In the genomic region with DNA sequence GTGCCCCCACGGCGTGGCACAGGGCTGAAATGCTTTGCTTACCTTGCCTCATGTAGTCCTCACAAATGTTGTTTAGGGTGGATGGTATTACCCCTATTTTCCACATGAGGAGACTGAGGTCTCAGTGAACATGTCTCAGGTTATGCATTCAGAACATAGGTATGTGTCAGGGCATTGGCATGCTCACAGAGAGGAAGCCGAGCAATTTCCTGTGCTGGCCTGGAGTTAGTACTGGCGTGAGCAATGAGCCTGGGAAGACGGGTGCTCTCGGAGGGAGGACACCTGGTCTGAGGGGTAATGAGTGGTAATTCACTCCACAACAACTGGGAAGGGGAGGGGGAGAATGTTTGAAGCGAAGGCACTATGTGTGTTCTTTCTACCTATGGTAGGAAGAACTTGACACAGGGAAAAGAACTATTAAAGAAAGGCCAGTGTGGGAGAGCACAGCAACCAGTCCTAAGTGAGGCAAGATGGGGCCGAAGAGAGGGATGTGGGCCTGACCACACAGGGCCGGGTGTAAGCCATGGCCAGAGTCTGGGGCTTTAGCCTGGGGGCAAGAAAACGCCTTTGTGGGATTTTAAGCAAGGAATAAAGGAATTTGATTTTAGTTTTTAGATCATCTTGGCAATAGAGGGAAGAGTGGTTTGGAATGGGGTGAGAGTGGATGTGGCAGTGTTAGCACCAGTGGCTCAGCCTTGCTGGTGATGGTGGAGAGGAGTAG, we compare ENCODE assay signal across 10 cellular contexts. TPM values are rescaled to one million over a fixed set of nuclear protein-coding genes. Genes with fewer than 3 reads are reported as not detected.
DNase-seq lines count a peak whose midpoint lies in the region; ATAC-seq and TF ChIP-seq lines count a peak whose summit lies in the region.
"Had no signal": no experiment of that assay in that cellular context is flagged by ENCODE, and none has a peak within 500 bp of the region (broad histone marks: within the 10 kb centered on the region; RNA-seq: fewer than 3 reads in every experiment).

No MANE protein-coding gene starts in this region.

- H3K27ac ChIP-seq in cardiac muscle cell = peak overlapping the region; percentile 50
- H3K27ac ChIP-seq in upper lobe of left lung = peak overlapping the region; percentile 26 to 37 (median 36)
- no peak overlapping the region for H3K27ac ChIP-seq in caudate nucleus (ENCODE audit: low read depth, low read length)

- TF ChIP-seq CTCF in cardiac muscle cell (IDR thresholded peaks at IDR 0.05; ENCODE audit: low read depth, low read length) (no peak), upper lobe of left lung (IDR thresholded peaks at IDR 0.05) (no peak)

- H3K36me3 ChIP-seq in cardiac muscle cell (peaks cover 65% of the 10 kb centered on the region), adipocyte (ENCODE audit: control insufficient read depth, insufficient read depth, low read length, severe bottlenecking) (peaks cover 79% of the 10 kb centered on the region), upper lobe of left lung (peaks cover 58 to 79% (median 69%) of the 10 kb centered on the region in 4 donors)

- TF ChIP-seq EP300 in upper lobe of left lung (IDR thresholded peaks at IDR 0.05) = no peak

- ATAC-seq in Right ventricle myocardium superior (ENCODE audit: poor library complexity) (no peak), upper lobe of left lung (ENCODE audit: low FRiP score in 2 of 2) (no peak), HG03280 (IDR thresholded peaks at IDR 0.05; ENCODE audit: unreplicated experiment) (no peak), GM19397 (IDR thresholded peaks at IDR 0.05; ENCODE audit: unreplicated experiment) (no peak)

- H3K27me3 Mint-ChIP-seq in immature natural killer cell (ENCODE audit: low read depth in 3 of 3) = peaks cover 2 to 5% (median 5%) of the 10 kb centered on the region in 3 donors

- DNase-seq in cardiac muscle cell (ENCODE audit: low read depth in 1 of 2, low spot score in 1 of 2) (peak in 1 of 2 donors; percentile 87), Right ventricle myocardium superior (no peak), adipocyte (ENCODE audit: low read depth) (peak; percentile 69), immature natural killer cell (no peak), upper lobe of left lung (no peak), caudate nucleus (lab: John Stamatoyannopoulos, UW) (no peak)
- DNase-seq: DMS79 treated with DMSO at 0.1 percent for 48 hours, occipital lobe had no signal

- intact Hi-C loops in Right ventricle myocardium superior (cut with DNase I) = no loop called here

- 76% methylated on average over 10 of the region's 10 CpGs for WGBS in upper lobe of left lung, 2 donors

- peak overlapping the region; percentile 28 for H3K9ac ChIP-seq in adipocyte (ENCODE audit: low read length)

- H3K4me1 Mint-ChIP-seq in immature natural killer cell = peaks cover 15 to 19% of the 10 kb centered on the region in 2 donors

- H3K4me1 ChIP-seq in cardiac muscle cell (ENCODE audit: low read depth) (no peaks in the 10 kb centered on the region), adipocyte (ENCODE audit: control insufficient read depth, insufficient read depth, low read length) (peaks cover 38% of the 10 kb centered on the region), upper lobe of left lung (peaks cover 19 to 29% (median 23%) of the 10 kb centered on the region in 4 donors)

- no peaks in the 10 kb centered on the region for H3K9me3 ChIP-seq in cardiac muscle cell (ENCODE audit: low read depth)
- no peaks in the 10 kb centered on the region for H3K9me3 ChIP-seq in adipocyte (ENCODE audit: control insufficient read depth, low read length)
- no peaks in the 10 kb centered on the region for H3K9me3 ChIP-seq in upper lobe of left lung

- H3K4me3 ChIP-seq in cardiac muscle cell (no peak overlapping the region), adipocyte (ENCODE audit: low read length) (no peak overlapping the region), upper lobe of left lung (no peak overlapping the region)

- peak overlapping the region; percentile 5 to 97 (median 90) for H3K27ac Mint-ChIP-seq in immature natural killer cell

- H3K4me3 Mint-ChIP-seq in immature natural killer cell = peak overlapping the region in 1 of 5 donors; percentile 1

- TF ChIP-seq POLR2A in upper lobe of left lung (IDR thresholded peaks at IDR 0.05) = no peak

- H3K36me3 Mint-ChIP-seq in immature natural killer cell = peaks cover 16 to 55% (median 22%) of the 10 kb centered on the region in 3 donors

- H3K27me3 ChIP-seq in cardiac muscle cell (no peaks in the 10 kb centered on the region), adipocyte (replicated peaks; ENCODE audit: control insufficient read depth, insufficient read depth, low read length) (no peaks in the 10 kb centered on the region), upper lobe of left lung (no peaks in the 10 kb centered on the region)

- no peaks in the 10 kb centered on the region for H3K9me3 Mint-ChIP-seq in immature natural killer cell

RNA-seq across cellular contexts. Expression of a gene that starts 4.9 kb away (rescaled TPM):
- 22.1 and 34.3 TPM in 2 replicates for total RNA-seq in cardiac muscle cell
- 9.6 and 16.0 TPM in 2 replicates for polyA plus RNA-seq in cardiac muscle cell
- 36.3 TPM for total RNA-seq in Right ventricle myocardium superior
- 1 to 10 TPM; 2.4 to 3.0 (median 2.8) TPM for polyA plus RNA-seq in immature natural killer cell
- total RNA-seq in upper lobe of left lung = 10 to 100 TPM; 14.8 to 52.7 (median 25.2) TPM

RNA-seq across cellular contexts. Expression of a gene that starts 18.1 kb away (rescaled TPM):
- total RNA-seq in cardiac muscle cell (269 and 275 TPM in 2 replicates), Right ventricle myocardium superior (254 TPM), upper lobe of left lung (100 to 1,000 TPM; 278 to 408 (median 326) TPM)
- polyA plus RNA-seq in cardiac muscle cell (166 and 184 TPM in 2 replicates), immature natural killer cell (10 to 100 TPM in 2 of 3 donors, 1 to 10 TPM in 1; 6.4 to 55.9 (median 13.4) TPM)

RNA-seq across cellular contexts. Expression of a gene that starts 28.9 kb away (rescaled TPM):
- total RNA-seq in cardiac muscle cell = 13.1 and 18.4 TPM in 2 replicates
- polyA plus RNA-seq in cardiac muscle cell = 10.3 and 12.3 TPM in 2 replicates
- total RNA-seq in Right ventricle myocardium superior = 1.9 TPM
- polyA plus RNA-seq in immature natural killer cell = under 1 TPM in 2 of 3 donors, not detected in 1; 0.57 to 0.76 TPM
- total RNA-seq in upper lobe of left lung = 10 to 100 TPM in 1 of 6 donors, 1 to 10 TPM in 5; 3.0 to 14.7 (median 5.3) TPM

RNA-seq across cellular contexts. Expression of a gene that starts 29.0 kb away (rescaled TPM):
- 112 and 122 TPM in 2 replicates for total RNA-seq in cardiac muscle cell
- polyA plus RNA-seq in cardiac muscle cell = 96.2 and 107 TPM in 2 replicates
- total RNA-seq in Right ventricle myocardium superior = 19.9 TPM
- polyA plus RNA-seq in immature natural killer cell = 10 to 100 TPM; 57.2 to 61.2 (median 59.5) TPM
- 100 to 1,000 TPM in 1 of 6 donors, 10 to 100 TPM in 5; 41.4 to 235 (median 66.2) TPM for total RNA-seq in upper lobe of left lung

RNA-seq across cellular contexts. Expression of a gene that starts 33.5 kb away (rescaled TPM):
- total RNA-seq in cardiac muscle cell (314 and 456 TPM in 2 replicates), Right ventricle myocardium superior (237 TPM), upper lobe of left lung (100 to 1,000 TPM; 144 to 259 (median 165) TPM)
- polyA plus RNA-seq in cardiac muscle cell (390 and 464 TPM in 2 replicates), immature natural killer cell (100 to 1,000 TPM; 169 to 295 (median 250) TPM)
